Comparison of ENCODE assay signal across 8 cellular contexts in genomic region chr3:30199096-30199734, GRCh38.
A peak's percentile ranks its signal among the peaks of the same experiment; 100 is the strongest.
DNase-seq lines count a peak whose midpoint lies in the region; ATAC-seq and TF ChIP-seq lines count a peak whose summit lies in the region.

No MANE protein-coding gene starts in this region.

- H3K4me1 Mint-ChIP-seq in T-helper 2 cell treated with Interferon-gamma antibody and Interleukin-4, amounts not matched to agents 5 μg/mL and 100 μg/mL, for 36 hours (ENCODE audit: low read depth) = peaks cover 4% of the 10 kb centered on the region

- in situ Hi-C loops in ACHN (cut with HindIII; ENCODE audit: low pct_ligation_motif_present, low pct_unique_long_range_greater_than_20kb, low sequenced_read_pairs) = no loop called here

- intact Hi-C loops in ascending aorta (cut with DNase I) = loop anchor here (1.0 to 2.0 kb wide), 2 partner anchors 86 to 157 kb away; no protein-coding TSS in a partner anchor

- H3K36me3 Mint-ChIP-seq in T-helper 2 cell treated with Interferon-gamma antibody and Interleukin-4, amounts not matched to agents 5 μg/mL and 100 μg/mL, for 36 hours (ENCODE audit: low read depth) = no peaks in the 10 kb centered on the region

- TF ChIP-seq CTCF in ascending aorta (IDR thresholded peaks at IDR 0.05) = peak; percentile 72 to 89 (median 79)

- H3K9me3 Mint-ChIP-seq in T-helper 2 cell treated with Interferon-gamma antibody and Interleukin-4, amounts not matched to agents 5 μg/mL and 100 μg/mL, for 36 hours = no peaks in the 10 kb centered on the region

- peaks cover 0 to 12% of the 10 kb centered on the region in 2 donors for H3K4me1 ChIP-seq in ascending aorta

- no peaks in the 10 kb centered on the region for H3K36me3 ChIP-seq in ascending aorta

- H3K4me3 ChIP-seq in ascending aorta = peak overlapping the region in 1 of 2 donors; percentile 15
- H3K4me3 ChIP-seq in skeletal muscle cell (ENCODE audit: low read depth, low read length) = no peak overlapping the region

- peaks cover 12% of the 10 kb centered on the region for H3K27me3 Mint-ChIP-seq in T-helper 2 cell treated with Interferon-gamma antibody and Interleukin-4, amounts not matched to agents 5 μg/mL and 100 μg/mL, for 36 hours (ENCODE audit: low read depth)

- peak; percentile 55 for ATAC-seq in GM18870 (IDR thresholded peaks at IDR 0.05; ENCODE audit: unreplicated experiment)
- no peak for ATAC-seq in HG02852 (IDR thresholded peaks at IDR 0.05; ENCODE audit: unreplicated experiment)

- H3K27ac Mint-ChIP-seq in T-helper 2 cell treated with Interferon-gamma antibody and Interleukin-4, amounts not matched to agents 5 μg/mL and 100 μg/mL, for 36 hours = no peak overlapping the region

- H3K4me3 Mint-ChIP-seq in T-helper 2 cell treated with Interferon-gamma antibody and Interleukin-4, amounts not matched to agents 5 μg/mL and 100 μg/mL, for 36 hours = no peak overlapping the region

- no peaks in the 10 kb centered on the region for H3K9me3 ChIP-seq in ascending aorta

- peak; percentile 50 for DNase-seq in ACHN
- peak; percentile 68 for DNase-seq in LoVo (ENCODE audit: low spot score)
- DNase-seq in T-helper 2 cell treated with Interferon-gamma antibody and Interleukin-4, amounts not matched to agents 5 μg/mL and 100 μg/mL, for 36 hours (ENCODE audit: low spot score) = peak; percentile 26
- peak in 1 of 2 donors; percentile 82 for DNase-seq in ascending aorta (ENCODE audit: low spot score in 2 of 2)
- peak; percentile 7 to 41 for DNase-seq in hippocampal formation (lab: John Stamatoyannopoulos, UW)
- DNase-seq in skeletal muscle cell (ENCODE audit: low read depth) = peak; percentile 16

- no peak overlapping the region for H3K27ac ChIP-seq in ascending aorta

- H3K27me3 ChIP-seq in ascending aorta = no peaks in the 10 kb centered on the region
